ENCODE assay signal across 9 cellular contexts in the genomic region with DNA sequence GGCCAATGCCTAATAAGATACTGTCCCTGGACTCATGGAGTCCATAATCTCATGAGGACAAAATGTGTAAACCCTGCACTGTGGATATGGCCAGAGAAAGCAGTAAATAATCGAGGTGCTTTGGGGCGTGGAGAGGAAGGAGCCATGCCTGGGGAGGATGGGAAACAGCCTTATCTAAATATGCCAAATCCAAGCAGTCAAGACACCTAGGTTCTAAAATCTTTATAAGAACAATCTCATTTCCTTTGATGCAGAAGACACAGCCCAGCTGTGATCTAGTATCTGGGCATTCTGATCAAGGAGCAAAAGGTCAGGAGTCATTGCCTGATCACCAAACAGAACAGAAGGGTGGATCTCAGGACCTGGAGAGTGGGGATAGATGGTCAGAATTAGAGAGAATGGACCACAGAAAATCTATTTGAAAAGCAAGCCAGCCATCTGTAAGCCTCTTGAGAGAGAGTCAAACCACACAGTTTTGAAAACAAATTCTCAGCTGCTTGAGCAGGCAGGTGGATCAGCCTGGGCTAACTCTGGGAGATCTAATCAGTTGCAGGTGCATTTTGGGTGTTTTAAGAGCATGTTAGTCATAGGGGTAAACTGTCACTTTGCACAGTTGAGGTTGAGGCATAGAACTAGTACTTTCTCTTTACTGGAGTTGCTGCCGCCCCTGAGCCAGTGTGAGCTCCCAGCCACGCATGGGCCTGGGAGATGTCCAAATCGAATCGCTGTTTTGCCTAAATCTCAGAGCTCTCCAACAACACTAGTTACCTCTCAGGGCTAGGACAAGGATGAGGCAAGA.
DNase-seq lines count a peak whose midpoint lies in the region; ATAC-seq lines count a peak whose summit lies in the region.
"Had no signal": no experiment of that assay in that cellular context is flagged by ENCODE, and none has a peak within 500 bp of the region (broad histone marks: within the 10 kb centered on the region; RNA-seq: fewer than 3 reads in every experiment).

No MANE protein-coding gene starts in this region.

- H3K9me3 Mint-ChIP-seq in stimulated activated memory B cell treated with anti-CD40 and anti-IgM and Interleukin-4, amounts not matched to agents 10 μg/mL and 1 μg/mL and 100 μg/mL, for 72 hours: no peaks in the 10 kb centered on the region

- H3K27ac Mint-ChIP-seq in stimulated activated memory B cell treated with anti-CD40 and anti-IgM and Interleukin-4, amounts not matched to agents 10 μg/mL and 1 μg/mL and 100 μg/mL, for 72 hours: no peak overlapping the region

- no peaks in the 10 kb centered on the region for H3K4me1 Mint-ChIP-seq in stimulated activated memory B cell treated with anti-CD40 and anti-IgM and Interleukin-4, amounts not matched to agents 10 μg/mL and 1 μg/mL and 100 μg/mL, for 72 hours

- ATAC-seq in HG02642 (IDR thresholded peaks at IDR 0.05; ENCODE audit: poor library complexity, unreplicated experiment): peak; percentile 75
- ATAC-seq in stimulated activated memory B cell treated with anti-CD40 and anti-IgM and Interleukin-4, amounts not matched to agents 10 μg/mL and 1 μg/mL and 100 μg/mL, for 72 hours: peak; percentile 42
- ATAC-seq in esophagus mucosa: no peak
- ATAC-seq: left ventricle myocardium superior had no signal

- no peaks in the 10 kb centered on the region for H3K36me3 Mint-ChIP-seq in stimulated activated memory B cell treated with anti-CD40 and anti-IgM and Interleukin-4, amounts not matched to agents 10 μg/mL and 1 μg/mL and 100 μg/mL, for 72 hours

- no peak overlapping the region for H3K4me3 Mint-ChIP-seq in stimulated activated memory B cell treated with anti-CD40 and anti-IgM and Interleukin-4, amounts not matched to agents 10 μg/mL and 1 μg/mL and 100 μg/mL, for 72 hours

- H3K27me3 Mint-ChIP-seq in stimulated activated memory B cell treated with anti-CD40 and anti-IgM and Interleukin-4, amounts not matched to agents 10 μg/mL and 1 μg/mL and 100 μg/mL, for 72 hours: no peaks in the 10 kb centered on the region

- peak; percentile 67 for DNase-seq in activated effector memory CD4-positive, alpha-beta T cell treated with anti-CD3 and anti-CD28 coated beads, Interleukin-2, amount 50 U/mL, for 16 hours
- no peak for DNase-seq in activated effector memory CD4-positive, alpha-beta T cell treated with Interleukin-2 at 50 U/mL for 16 hours
- DNase-seq in NCI-H2107 (lab: John Stamatoyannopoulos, UW) (peak; percentile 30), NCI-H1436 treated with DMSO at 0.1 percent for 48 hours (lab: John Stamatoyannopoulos, UW) (no peak), GOT3 (lab: John Stamatoyannopoulos, UW) (no peak)
- DNase-seq: left ventricle myocardium superior had no signal

Comparison
In these comparisons a context has a peak if more than half of its experiments do, and no peak if none do; other contexts are left out.
1. DNase-seq: peak in activated effector memory CD4-positive, alpha-beta T cell treated with anti-CD3 and anti-CD28 coated beads, Interleukin-2, amount 50 U/mL, for 16 hours (single experiment) and NCI-H2107 (single experiment); none in activated effector memory CD4-positive, alpha-beta T cell treated with Interleukin-2 at 50 U/mL for 16 hours (single experiment), NCI-H1436 treated with DMSO at 0.1 percent for 48 hours (single experiment) and GOT3 (single experiment).